16 cellular contexts compared by ENCODE assay signal in the genomic region with DNA sequence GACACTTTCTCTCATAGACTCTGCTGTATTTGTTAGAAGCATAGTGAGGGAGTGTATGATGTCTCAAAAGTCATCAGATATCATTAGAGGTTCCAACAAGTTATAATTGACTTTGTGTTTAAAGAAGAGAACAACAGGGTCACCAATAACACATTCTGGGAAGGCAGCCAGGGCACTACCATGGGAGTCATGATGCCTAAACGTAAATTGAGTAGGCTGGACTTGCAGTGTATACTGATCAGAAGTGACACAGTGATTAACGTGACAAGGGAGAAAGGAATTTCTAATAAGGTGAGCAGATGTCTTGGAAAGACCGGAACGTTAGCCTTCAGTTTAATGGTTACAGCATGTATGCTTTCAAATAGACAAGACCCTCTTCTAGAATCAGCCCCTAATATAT.
"Had no signal": no experiment of that assay in that cellular context is flagged by ENCODE, and none has a peak within 500 bp of the region (broad histone marks: within the 10 kb centered on the region; RNA-seq: fewer than 3 reads in every experiment).

No MANE protein-coding gene starts in this region.

- H3K4me1 ChIP-seq: colonic mucosa, esophagus squamous epithelium, right atrium auricular region, tibial artery, vagina had no signal

- H3K27me3 ChIP-seq: cardiac muscle cell, colonic mucosa, esophagus squamous epithelium, right atrium auricular region, tibial artery, vagina had no signal

- H3K36me3 ChIP-seq: cardiac muscle cell, colonic mucosa, esophagus squamous epithelium, right atrium auricular region, tibial artery, vagina had no signal

- H3K9me3 ChIP-seq: colonic mucosa, esophagus squamous epithelium, right atrium auricular region, tibial artery, vagina had no signal

- H3K27ac Mint-ChIP-seq: activated naive CD8-positive, alpha-beta T cell treated with anti-CD3 and anti-CD28 coated beads, Interleukin-2, amount 50 U/mL, for 24 hours; immature natural killer cell; naive B cell had no signal

- H3K4me3 ChIP-seq: cardiac muscle cell, colonic mucosa, esophagus squamous epithelium, lung, right atrium auricular region, skin epidermis, tibial artery, vagina had no signal

- ATAC-seq: activated naive CD8-positive, alpha-beta T cell treated with anti-CD3 and anti-CD28 coated beads, Interleukin-2, amount 50 U/mL, for 24 hours; activated T-cell treated with anti-CD3 and anti-CD28 coated beads, Interleukin-2, amount 50 U/mL, for 4 hours; left cardiac atrium had no signal

- DNase-seq: activated CD4-positive, alpha-beta T cell treated with anti-CD3 and anti-CD28 coated beads, Interleukin-2, amount 50 U/mL, for 4 hours; activated CD4-positive, CD25-positive, alpha-beta regulatory T cell treated with anti-CD3 and anti-CD28 coated beads, Interleukin-2, amount 50 U/mL, for 72 hours; activated naive CD8-positive, alpha-beta T cell treated with anti-CD3 and anti-CD28 coated beads, Interleukin-2, amount 50 U/mL, for 24 hours; activated T-cell treated with anti-CD3 and anti-CD28 coated beads, Interleukin-2, amount 50 U/mL, for 4 hours; colonic mucosa; esophagus squamous epithelium; foreskin fibroblast; immature natural killer cell; left cardiac atrium; naive B cell; tibial artery had no signal

- H3K4me3 Mint-ChIP-seq: activated naive CD8-positive, alpha-beta T cell treated with anti-CD3 and anti-CD28 coated beads, Interleukin-2, amount 50 U/mL, for 24 hours; activated T-cell treated with anti-CD3 and anti-CD28 coated beads, Interleukin-2, amount 50 U/mL, for 4 hours; immature natural killer cell; naive B cell had no signal

- H3K4me1 Mint-ChIP-seq: activated naive CD8-positive, alpha-beta T cell treated with anti-CD3 and anti-CD28 coated beads, Interleukin-2, amount 50 U/mL, for 24 hours; immature natural killer cell; naive B cell had no signal

- H3K36me3 Mint-ChIP-seq: naive B cell had no signal

- H3K9me3 Mint-ChIP-seq: activated T-cell treated with anti-CD3 and anti-CD28 coated beads, Interleukin-2, amount 50 U/mL, for 4 hours had no signal

- H3K27me3 Mint-ChIP-seq: activated naive CD8-positive, alpha-beta T cell treated with anti-CD3 and anti-CD28 coated beads, Interleukin-2, amount 50 U/mL, for 24 hours; naive B cell had no signal
